In the genomic region with DNA sequence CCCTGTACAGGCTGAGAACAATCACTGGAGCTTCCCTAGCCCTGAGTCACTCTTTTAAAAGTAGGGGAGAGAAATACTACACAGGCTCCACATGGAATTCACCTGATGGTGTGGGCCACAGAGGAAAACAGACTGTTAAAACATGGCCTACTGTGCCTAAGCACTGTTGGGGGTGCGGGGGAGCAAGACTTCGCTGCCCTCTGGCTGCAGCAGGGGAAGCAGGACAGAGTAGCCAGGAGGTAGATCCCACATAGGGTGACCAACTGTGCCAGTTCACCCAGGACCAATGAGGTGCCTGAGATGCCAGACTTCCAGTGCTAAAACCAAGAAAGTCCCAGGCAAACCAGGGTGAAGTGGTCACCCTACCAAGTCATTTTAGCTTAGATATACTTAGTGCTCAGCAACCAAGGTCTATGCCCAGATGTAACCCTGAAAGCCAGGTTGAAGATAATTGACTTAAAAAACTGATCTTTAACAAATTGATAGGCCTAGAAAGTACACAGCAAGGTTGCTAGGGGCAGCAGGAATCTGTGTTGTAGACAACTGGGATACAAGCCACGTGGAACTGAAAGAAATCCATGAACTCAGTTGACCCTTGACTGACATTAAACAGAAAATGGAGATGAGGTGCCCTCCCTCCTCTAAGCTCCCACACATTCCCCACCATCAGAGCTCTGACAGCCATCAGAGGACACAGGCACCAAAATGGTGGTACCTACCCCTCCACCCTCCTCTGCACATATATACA, we compare ENCODE assay signal across 34 cellular contexts.
"Had no signal": no experiment of that assay in that cellular context is flagged by ENCODE, and none has a peak within 500 bp of the region (broad histone marks: within the 10 kb centered on the region; RNA-seq: fewer than 3 reads in every experiment).

No MANE protein-coding gene starts in this region.

- H3K36me3 ChIP-seq: brain microvascular endothelial cell, heart right ventricle, lower lobe of right lung, right atrium auricular region, stomach, thyroid gland, upper lobe of left lung, vagina had no signal

- H2AFZ ChIP-seq: parathyroid adenoma had no signal

- H3K27me3 Mint-ChIP-seq: activated CD4-positive, alpha-beta memory T cell treated with anti-CD3 and anti-CD28 coated beads for 36 hours; activated T-helper 17 cell treated with anti-CD3 and anti-CD28 coated beads, Interleukin-2, amount 50 U/mL, for 72 hours; effector memory CD8-positive, alpha-beta T cell; stimulated activated naive B cell treated with anti-CD40 and anti-IgM and Interleukin-4, amounts not matched to agents 10 μg/mL and 1 μg/mL and 100 μg/mL, for 72 hours had no signal

- H3K27ac Mint-ChIP-seq: activated CD4-positive, alpha-beta memory T cell treated with anti-CD3 and anti-CD28 coated beads for 36 hours; activated T-helper 17 cell treated with anti-CD3 and anti-CD28 coated beads, Interleukin-2, amount 50 U/mL, for 72 hours; effector memory CD8-positive, alpha-beta T cell; naive thymus-derived CD8-positive, alpha-beta T cell; stimulated activated naive B cell treated with anti-CD40 and anti-IgM and Interleukin-4, amounts not matched to agents 10 μg/mL and 1 μg/mL and 100 μg/mL, for 72 hours; T-helper 2 cell treated with Interferon-gamma antibody and Interleukin-4, amounts not matched to agents 5 μg/mL and 100 μg/mL, for 36 hours had no signal

- H3K4me1 Mint-ChIP-seq: activated T-helper 17 cell treated with anti-CD3 and anti-CD28 coated beads, Interleukin-2, amount 50 U/mL, for 72 hours; naive thymus-derived CD8-positive, alpha-beta T cell; neural crest cell; stimulated activated naive B cell treated with anti-CD40 and anti-IgM and Interleukin-4, amounts not matched to agents 10 μg/mL and 1 μg/mL and 100 μg/mL, for 72 hours had no signal

- H3K27ac ChIP-seq: brain microvascular endothelial cell, heart right ventricle, lower lobe of right lung, parathyroid adenoma, right atrium auricular region, stomach, upper lobe of left lung, vagina had no signal

- H3K4me3 Mint-ChIP-seq: activated CD4-positive, alpha-beta memory T cell treated with anti-CD3 and anti-CD28 coated beads for 36 hours; activated T-helper 17 cell treated with anti-CD3 and anti-CD28 coated beads, Interleukin-2, amount 50 U/mL, for 72 hours; effector memory CD8-positive, alpha-beta T cell; naive thymus-derived CD8-positive, alpha-beta T cell; neural crest cell; stimulated activated naive B cell treated with anti-CD40 and anti-IgM and Interleukin-4, amounts not matched to agents 10 μg/mL and 1 μg/mL and 100 μg/mL, for 72 hours; T-helper 2 cell treated with Interferon-gamma antibody and Interleukin-4, amounts not matched to agents 5 μg/mL and 100 μg/mL, for 36 hours had no signal

- H3K9ac ChIP-seq: parathyroid adenoma had no signal

- H3K27me3 ChIP-seq: brain microvascular endothelial cell, heart right ventricle, right atrium auricular region, stomach, thyroid gland, upper lobe of left lung, vagina had no signal

- H3K4me3 ChIP-seq: heart right ventricle, lower lobe of right lung, right atrium auricular region, stomach, thyroid gland, upper lobe of left lung, vagina had no signal

- H3K9me3 Mint-ChIP-seq: activated CD4-positive, alpha-beta memory T cell treated with anti-CD3 and anti-CD28 coated beads for 36 hours; effector memory CD8-positive, alpha-beta T cell; neural crest cell; stimulated activated naive B cell treated with anti-CD40 and anti-IgM and Interleukin-4, amounts not matched to agents 10 μg/mL and 1 μg/mL and 100 μg/mL, for 72 hours; T-helper 2 cell treated with Interferon-gamma antibody and Interleukin-4, amounts not matched to agents 5 μg/mL and 100 μg/mL, for 36 hours had no signal

- H3K9me3 ChIP-seq: heart right ventricle, lower lobe of right lung, right atrium auricular region, stomach, thyroid gland, upper lobe of left lung, vagina had no signal

- FAIRE-seq: astrocyte, endothelial cell of umbilical vein had no signal

- H3K79me2 ChIP-seq: parathyroid adenoma had no signal

- H3K4me1 ChIP-seq: heart right ventricle, lower lobe of right lung, parathyroid adenoma, right atrium auricular region, stomach, upper lobe of left lung, vagina had no signal

- H3K36me3 Mint-ChIP-seq: activated CD4-positive, alpha-beta memory T cell treated with anti-CD3 and anti-CD28 coated beads for 36 hours; naive thymus-derived CD8-positive, alpha-beta T cell; stimulated activated naive B cell treated with anti-CD40 and anti-IgM and Interleukin-4, amounts not matched to agents 10 μg/mL and 1 μg/mL and 100 μg/mL, for 72 hours had no signal

- DNase-seq: activated CD4-positive, alpha-beta memory T cell treated with anti-CD3 and anti-CD28 coated beads for 36 hours; activated CD4-positive, alpha-beta T cell treated with anti-CD3 and anti-CD28 coated beads for 48 hours; activated CD8-positive, alpha-beta memory T cell treated with anti-CD3 and anti-CD28 coated beads, Interleukin-2, amount 50 U/mL, for 4 hours; activated gamma-delta T cell treated with Interleukin-2 at 50 U/mL for 16 hours; activated naive CD4-positive, alpha-beta T cell treated with anti-CD3 and anti-CD28 coated beads, Interleukin-2, amount 50 U/mL, for 16 hours; activated T-cell treated with anti-CD3 and anti-CD28 coated beads, Interleukin-2, amount 50 U/mL, for 1 hour; amniotic stem cell; brain microvascular endothelial cell; caudate nucleus; cortex of kidney; effector memory CD8-positive, alpha-beta T cell; foreskin fibroblast; heart right ventricle; islet precursor cell; left colon; lower lobe of right lung; mesenchymal stem cell; naive thymus-derived CD8-positive, alpha-beta T cell; occipital lobe; stimulated activated CD4-positive, alpha-beta T cell treated with anti-CD3 and anti-CD28 coated beads, Interleukin-15, amount 100 ng/mL, for 24 hours; stimulated activated CD4-positive, alpha-beta T cell treated with anti-CD3 and anti-CD28 coated beads, Interleukin-2, amount 100 ng/mL, for 24 hours; stimulated activated naive B cell treated with anti-CD40 and anti-IgM and Interleukin-4, amounts not matched to agents 10 μg/mL and 1 μg/mL and 100 μg/mL, for 72 hours; stomach; T-helper 1 cell; thyroid gland; upper lobe of left lung had no signal
